In genomic region chr3:128895843-128896365, GRCh38 we compare ENCODE assay signal across 20 cellular contexts. TPM values are rescaled to one million over a fixed set of nuclear protein-coding genes. Genes with fewer than 3 reads are reported as not detected.
A peak's percentile ranks its signal among the peaks of the same experiment; 100 is the strongest.
DNase-seq lines count a peak whose midpoint lies in the region; TF ChIP-seq lines count a peak whose summit lies in the region.
"Had no signal": no experiment of that assay in that cellular context is flagged by ENCODE, and none has a peak within 500 bp of the region (broad histone marks: within the 10 kb centered on the region; RNA-seq: fewer than 3 reads in every experiment).

No MANE protein-coding gene starts in this region.

- intact Hi-C loops in MCF 10A (cut with micrococcal nuclease): no loop called here
- intact Hi-C loops in mammary epithelial cell (cut with micrococcal nuclease): no loop called here
- intact Hi-C loops in esophagus muscularis mucosa (cut with DNase I): no loop called here

- no peak for TF ChIP-seq EP300 in esophagus muscularis mucosa (IDR thresholded peaks at IDR 0.05)

- POLR2A ChIA-PET in MCF 10A (lab: Yijun Ruan, JAX): no interaction called here

- H3K36me3 Mint-ChIP-seq in MCF 10A (ENCODE audit: insufficient read depth, unreplicated experiment) (peaks cover 84% of the 10 kb centered on the region), type B pancreatic cell (peaks cover 29% of the 10 kb centered on the region)

- 84% methylated on average over 6 of the region's 7 CpGs for WGBS in mammary epithelial cell (ENCODE audit: low coverage, missing lambda C conversion rate)
- WGBS in esophagus muscularis mucosa: 85% methylated on average over 7 of the region's 7 CpGs

- H3K4me1 ChIP-seq in mammary epithelial cell (ENCODE audit: insufficient read depth, low read length) (no peaks in the 10 kb centered on the region), esophagus muscularis mucosa (peaks cover 0 to 28% (median 25%) of the 10 kb centered on the region in 4 donors)
- H3K4me1 ChIP-seq: breast epithelium, pancreas had no signal

- TF ChIP-seq CTCF in MCF 10A (IDR thresholded peaks at IDR 0.05; ENCODE audit: unreplicated experiment) (no peak), mammary epithelial cell (conservative IDR thresholded peaks at IDR 0.05 in 1 of 2, IDR thresholded peaks at IDR 0.05 in 1 of 2; ENCODE audit: extremely low read depth in 1 of 2, insufficient read depth in 1 of 2, low read depth in 1 of 2, low read length in 2 of 2) (no peak), esophagus muscularis mucosa (IDR thresholded peaks at IDR 0.05) (no peak), type B pancreatic cell (conservative IDR thresholded peaks at IDR 0.05) (no peak)

- no peaks in the 10 kb centered on the region for H3K9me3 Mint-ChIP-seq in MCF 10A (ENCODE audit: unreplicated experiment)
- no peaks in the 10 kb centered on the region for H3K9me3 Mint-ChIP-seq in type B pancreatic cell
- H3K9me3 Mint-ChIP-seq: immature natural killer cell had no signal

- H3K27me3 Mint-ChIP-seq in MCF 10A (ENCODE audit: insufficient read depth, unreplicated experiment) (no peaks in the 10 kb centered on the region), type B pancreatic cell (no peaks in the 10 kb centered on the region)
- H3K27me3 Mint-ChIP-seq: activated naive CD8-positive, alpha-beta T cell had no signal

- H3K36me3 ChIP-seq in mammary epithelial cell (ENCODE audit: insufficient read depth, low read length): peaks cover 33% of the 10 kb centered on the region
- H3K36me3 ChIP-seq in SK-N-MC (ENCODE audit: insufficient read depth, low read length): peaks cover 79% of the 10 kb centered on the region
- H3K36me3 ChIP-seq in esophagus muscularis mucosa: peaks cover 58 to 80% (median 75%) of the 10 kb centered on the region in 4 donors
- H3K36me3 ChIP-seq: breast epithelium had no signal

- DNase-seq in MCF 10A (ENCODE audit: unreplicated experiment) (no peak), mammary epithelial cell (no peak), SK-N-MC (ENCODE audit: low read depth, low spot score) (no peak), esophagus muscularis mucosa (ENCODE audit: extremely low spot score) (no peak), type B pancreatic cell (ENCODE audit: extremely low spot score, unreplicated experiment) (no peak), COLO829 (ENCODE audit: low spot score) (no peak), G401 (ENCODE audit: low spot score) (no peak)
- DNase-seq: activated CD8-positive, alpha-beta memory T cell treated with anti-CD3 and anti-CD28 coated beads, Interleukin-2, amount 50 U/mL, for 48 hours; EL; GOT3; heart left ventricle; immature natural killer cell; MM.1S; NCI-H187; NCI-H446 treated with DMSO at 0.1 percent for 48 hours; pancreas; SIG-M5; stimulated activated CD4-positive, alpha-beta T cell treated with anti-CD3 and anti-CD28 coated beads, Interleukin-1b, Interleukin-23, amount 100 ng/mL, for 48 hours had no signal

- H4K20me1 ChIP-seq in mammary epithelial cell (ENCODE audit: insufficient read depth, low read length): no peaks in the 10 kb centered on the region

- TF ChIP-seq POLR2A in esophagus muscularis mucosa (IDR thresholded peaks at IDR 0.05; ENCODE audit: low read depth): no peak

- H3K9ac ChIP-seq in mammary epithelial cell (ENCODE audit: insufficient read depth, low read length): no peak overlapping the region
- H3K9ac ChIP-seq in SK-N-MC (ENCODE audit: insufficient read length): peak overlapping the region; percentile 14

- in situ Hi-C loops in mammary epithelial cell (cut with MboI; ENCODE audit: low sequenced_read_pairs in 2 of 2): no loop called here
- in situ Hi-C loops in G401 (cut with HindIII; ENCODE audit: low sequenced_read_pairs): no loop called here

- no peak overlapping the region for H2AFZ ChIP-seq in mammary epithelial cell (ENCODE audit: low read depth, low read length)

- no peak overlapping the region for H3K27ac ChIP-seq in mammary epithelial cell (ENCODE audit: insufficient read depth, low read depth, low read length)
- H3K27ac ChIP-seq in SK-N-MC: peak overlapping the region; percentile 85
- H3K27ac ChIP-seq in esophagus muscularis mucosa (replicated peaks in 1 of 4): peak overlapping the region; percentile 40 to 72 (median 56)
- H3K27ac ChIP-seq: breast epithelium, heart left ventricle, pancreas had no signal

- no peaks in the 10 kb centered on the region for H3K27me3 ChIP-seq in mammary epithelial cell (ENCODE audit: insufficient read depth, low read length)
- H3K27me3 ChIP-seq in esophagus muscularis mucosa: no peaks in the 10 kb centered on the region
- H3K27me3 ChIP-seq: breast epithelium, heart left ventricle, pancreas had no signal

- H3K27ac Mint-ChIP-seq in MCF 10A (ENCODE audit: low read depth, unreplicated experiment) (peak overlapping the region; percentile 67), type B pancreatic cell (peak overlapping the region; percentile 50)
- H3K27ac Mint-ChIP-seq: activated naive CD8-positive, alpha-beta T cell had no signal

- H3K4me3 ChIP-seq in mammary epithelial cell (replicated peaks in 1 of 3; ENCODE audit: insufficient read depth in 1 of 3, low read depth in 2 of 3, low read length in 3 of 3) (no peak overlapping the region), SK-N-MC (no peak overlapping the region), esophagus muscularis mucosa (no peak overlapping the region)
- H3K4me3 ChIP-seq: breast epithelium, heart left ventricle, pancreas had no signal

- H3K4me1 Mint-ChIP-seq in MCF 10A (ENCODE audit: insufficient read depth, unreplicated experiment) (peaks cover 6% of the 10 kb centered on the region), type B pancreatic cell (ENCODE audit: unreplicated experiment) (no peaks in the 10 kb centered on the region)

- no TSS peak for BruUV-seq in MCF 10A (replicated peaks; lab: Mats Ljungman, UMichigan)
- BruUV-seq in mammary epithelial cell (replicated peaks; lab: Mats Ljungman, UMichigan): no TSS peak

- H3K9me3 ChIP-seq in mammary epithelial cell (replicated peaks; ENCODE audit: insufficient read depth, low read length): no peaks in the 10 kb centered on the region
- H3K9me3 ChIP-seq in SK-N-MC (ENCODE audit: low read depth, low read length): no peaks in the 10 kb centered on the region
- H3K9me3 ChIP-seq in esophagus muscularis mucosa: no peaks in the 10 kb centered on the region
- H3K9me3 ChIP-seq: breast epithelium, heart left ventricle, pancreas had no signal

- dilution Hi-C loops in mammary epithelial cell (cut with HindIII; ENCODE audit: low sequenced_read_pairs): no loop called here

- CTCF ChIA-PET in MCF 10A (lab: Yijun Ruan, JAX): no interaction called here
- CTCF ChIA-PET in mammary epithelial cell (lab: Charles Lee; ENCODE audit: low non-redundant PET): no interaction called here

- H3K79me2 ChIP-seq in mammary epithelial cell (ENCODE audit: insufficient read depth, low read length): peaks cover 8% of the 10 kb centered on the region

- H3K4me3 Mint-ChIP-seq in MCF 10A (ENCODE audit: unreplicated experiment) (no peak overlapping the region), type B pancreatic cell (no peak overlapping the region)
- H3K4me3 Mint-ChIP-seq: activated naive CD8-positive, alpha-beta T cell; immature natural killer cell had no signal

- no peak overlapping the region for H3K4me2 ChIP-seq in mammary epithelial cell (ENCODE audit: insufficient read depth, low read depth, low read length)

RNA-seq across cellular contexts. Expression of gene ACAD9, which starts 16.5 kb away (rescaled TPM):
- total RNA-seq in MCF 10A (2022) (43.1 and 44.7 TPM in 2 replicates), mammary epithelial cell (10 to 100 TPM; 35.2 to 48.7 TPM), esophagus muscularis mucosa (10 to 100 TPM; 25.6 to 41.6 (median 30.3) TPM), type B pancreatic cell (ENCODE audit: low replicate concordance) (54.1 and 56.1 TPM in 2 replicates)
- 45.4 TPM for polyA plus RNA-seq in mammary epithelial cell
- polyA minus RNA-seq in mammary epithelial cell: 55.6 TPM
- total RNA-seq in G401 (2014; rRNA removed; shearing (Covaris generic)): 35.2 and 46.5 TPM in 2 replicates
